In the genomic region with DNA sequence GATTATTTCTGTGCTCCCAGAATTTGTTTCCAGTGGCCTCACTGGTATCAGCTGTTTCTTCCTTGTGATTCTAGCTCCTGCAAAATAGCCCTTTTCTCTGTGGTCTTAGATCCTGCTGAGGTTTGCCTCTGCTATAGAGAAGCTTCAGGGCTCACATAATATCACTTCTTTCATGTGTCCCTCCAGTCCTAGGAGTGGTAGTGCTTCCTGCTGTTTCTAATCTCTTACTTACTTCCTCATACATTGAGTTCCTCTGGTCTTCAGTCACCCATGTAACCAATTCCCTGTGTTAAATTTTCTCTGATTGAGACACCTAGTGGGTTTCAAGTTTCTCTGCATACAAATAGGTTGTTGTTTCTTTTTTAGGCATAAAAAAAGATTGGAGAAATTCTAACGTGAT, we compare ENCODE assay signal across 25 cellular contexts.
DNase-seq lines count a peak whose midpoint lies in the region; ATAC-seq and TF ChIP-seq lines count a peak whose summit lies in the region.
"Had no signal": no experiment of that assay in that cellular context is flagged by ENCODE, and none has a peak within 500 bp of the region (broad histone marks: within the 10 kb centered on the region; RNA-seq: fewer than 3 reads in every experiment).

No MANE protein-coding gene starts in this region.

- no peaks in the 10 kb centered on the region for H3K36me3 ChIP-seq in MG63
- H3K36me3 ChIP-seq: adrenal gland; BLaER1 treated with 17β-estradiol and CSF1 and Interleukin-3, amounts not matched to agents 10 nM and 100 nM; esophagus squamous epithelium; lower lobe of right lung; stomach; tibial artery had no signal

- H3K4me3 ChIP-seq in epithelial cell of esophagus (ENCODE audit: low read length) (no peak overlapping the region), MG63 (no peak overlapping the region)
- H3K4me3 ChIP-seq: adrenal gland; BLaER1 treated with 17β-estradiol and CSF1 and Interleukin-3, amounts not matched to agents 10 nM and 100 nM; esophagus squamous epithelium; lower lobe of right lung; stomach; tibial artery had no signal

- DNase-seq in HuH-7 (ENCODE audit: low spot score), result peak; percentile 3
- peak; percentile 44 for DNase-seq in SIG-M5 treated with dmso at 0.1 percent for 504 hours (lab: John Stamatoyannopoulos, UW; ENCODE audit: unreplicated experiment)
- peak; percentile 32 for DNase-seq in epithelial cell of esophagus (ENCODE audit: low read depth)
- DNase-seq in non-pigmented ciliary epithelial cell (ENCODE audit: low read depth), result peak; percentile 13
- DNase-seq in MG63, result no peak
- no peak for DNase-seq in mesothelial cell of epicardium (ENCODE audit: low spot score in 2 of 2, unreplicated experiment in 2 of 2)
- DNase-seq in DMS153 treated with DMSO at 0.1 percent for 48 hours (lab: John Stamatoyannopoulos, UW; ENCODE audit: unreplicated experiment), result no peak
- DNase-seq: activated CD4-positive, alpha-beta T cell treated with anti-CD3 and anti-CD28 coated beads for 36 hours; activated T-cell treated with anti-CD3 and anti-CD28 coated beads, Interleukin-2, amount 50 U/mL, for 24 hours; adrenal gland; Caco-2; cortex of kidney; endodermal cell; esophagus squamous epithelium; KG1; kidney; lower lobe of right lung; NCI-H774; SHP77 treated with DMSO at 0.1 percent for 48 hours; stimulated activated CD8-positive, alpha-beta memory T cell treated with anti-CD3 and anti-CD28 coated beads, Interleukin-4, amount 100 ng/mL, for 48 hours; stomach; tibial artery had no signal

- no peaks in the 10 kb centered on the region for H3K9me3 ChIP-seq in MG63
- H3K9me3 ChIP-seq: BLaER1 treated with 17β-estradiol and CSF1 and Interleukin-3, amounts not matched to agents 10 nM and 100 nM; Caco-2; esophagus squamous epithelium; lower lobe of right lung; stomach; tibial artery had no signal

- H3K27me3 Mint-ChIP-seq in mesothelial cell of epicardium (ENCODE audit: low read depth), result no peaks in the 10 kb centered on the region
- H3K27me3 Mint-ChIP-seq: activated CD4-positive, alpha-beta T cell treated with anti-CD3 and anti-CD28 coated beads for 36 hours; activated T-cell treated with anti-CD3 and anti-CD28 coated beads, Interleukin-2, amount 50 U/mL, for 24 hours; progenitor cell of endocrine pancreas had no signal

- no peaks in the 10 kb centered on the region for H3K36me3 Mint-ChIP-seq in mesothelial cell of epicardium

- no peak for TF ChIP-seq CTCF in epithelial cell of esophagus (IDR thresholded peaks at IDR 0.05; ENCODE audit: insufficient read depth, low read depth, low read length, missing control alignments)
- no peak for TF ChIP-seq CTCF in mesothelial cell of epicardium (IDR thresholded peaks at IDR 0.05; ENCODE audit: unreplicated experiment)

- no peak for ATAC-seq in GM18868 (IDR thresholded peaks at IDR 0.05; ENCODE audit: unreplicated experiment)
- ATAC-seq: activated CD4-positive, alpha-beta T cell treated with anti-CD3 and anti-CD28 coated beads for 36 hours; lower lobe of right lung had no signal

- H3K27ac Mint-ChIP-seq in mesothelial cell of epicardium, result no peak overlapping the region
- H3K27ac Mint-ChIP-seq: activated CD4-positive, alpha-beta T cell treated with anti-CD3 and anti-CD28 coated beads for 36 hours; activated T-cell treated with anti-CD3 and anti-CD28 coated beads, Interleukin-2, amount 50 U/mL, for 24 hours; endodermal cell; progenitor cell of endocrine pancreas had no signal

- no peak overlapping the region for H3K4me3 Mint-ChIP-seq in mesothelial cell of epicardium
- H3K4me3 Mint-ChIP-seq: activated CD4-positive, alpha-beta T cell treated with anti-CD3 and anti-CD28 coated beads for 36 hours; activated T-cell treated with anti-CD3 and anti-CD28 coated beads, Interleukin-2, amount 50 U/mL, for 24 hours; endodermal cell had no signal

- H3K9me3 Mint-ChIP-seq in mesothelial cell of epicardium, result no peaks in the 10 kb centered on the region
- H3K9me3 Mint-ChIP-seq: endodermal cell had no signal

- no peaks in the 10 kb centered on the region for H3K4me1 Mint-ChIP-seq in mesothelial cell of epicardium
- H3K4me1 Mint-ChIP-seq: activated CD4-positive, alpha-beta T cell treated with anti-CD3 and anti-CD28 coated beads for 36 hours had no signal

- H3K27me3 ChIP-seq in MG63, result no peaks in the 10 kb centered on the region
- H3K27me3 ChIP-seq: adrenal gland; BLaER1 treated with 17β-estradiol and CSF1 and Interleukin-3, amounts not matched to agents 10 nM and 100 nM; esophagus squamous epithelium; stomach; tibial artery had no signal

Comparison
In these comparisons a context has a peak if more than half of its experiments do, and no peak if none do; other contexts are left out.
1. DNase-seq: peak in HuH-7 (single experiment), SIG-M5 treated with dmso at 0.1 percent for 504 hours (single experiment), epithelial cell of esophagus (single experiment) and non-pigmented ciliary epithelial cell (single experiment); none in MG63 (single experiment), mesothelial cell of epicardium (0 of 2) and DMS153 treated with DMSO at 0.1 percent for 48 hours (single experiment).